22 cellular contexts compared by ENCODE assay signal in the genomic region with DNA sequence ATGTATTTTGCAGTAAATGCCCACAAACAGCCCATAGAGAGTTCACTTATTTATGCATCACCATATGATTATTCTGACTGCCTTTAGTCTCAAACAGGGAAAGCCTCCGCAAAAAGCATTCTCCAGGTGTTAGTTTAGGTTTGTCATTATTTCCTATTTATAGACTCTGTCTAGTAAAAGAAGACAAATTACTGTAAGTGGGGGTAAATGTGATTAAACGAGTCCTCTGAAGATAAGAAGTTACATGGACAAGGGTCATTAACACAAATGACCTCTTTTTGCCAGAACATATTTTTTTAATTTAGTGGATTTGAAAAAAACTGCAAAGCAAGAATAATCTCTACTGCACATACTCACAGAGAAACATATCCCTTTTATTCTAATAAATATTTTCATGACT.
A peak's percentile ranks its signal among the peaks of the same experiment; 100 is the strongest.
DNase-seq lines count a peak whose midpoint lies in the region; ATAC-seq, FAIRE-seq and TF ChIP-seq lines count a peak whose summit lies in the region.
"Had no signal": no experiment of that assay in that cellular context is flagged by ENCODE, and none has a peak within 500 bp of the region (broad histone marks: within the 10 kb centered on the region; RNA-seq: fewer than 3 reads in every experiment).

No MANE protein-coding gene starts in this region.

- no peak for FAIRE-seq in HepG2 (lab: Jason Lieb, UNC)
- FAIRE-seq: GM19239, H1 had no signal

- H3K79me2 ChIP-seq in HepG2 (ENCODE audit: insufficient read depth, low read length), result no peaks in the 10 kb centered on the region

- H3K4me1 ChIP-seq in HepG2 (ENCODE audit: insufficient read depth, low read length), result peaks cover 31% of the 10 kb centered on the region
- H3K4me1 ChIP-seq: BLaER1, Peyer's patch had no signal

- no peaks in the 10 kb centered on the region for H4K20me1 ChIP-seq in HepG2 (ENCODE audit: insufficient read depth, low read length)
- H4K20me1 ChIP-seq: BLaER1 had no signal

- ATAC-seq in SK-N-SH treated with all-trans-retinoic acid at 6 μM for 48 hours (no peak), GM21576 (IDR thresholded peaks at IDR 0.05; ENCODE audit: unreplicated experiment) (no peak), HepG2 (no peak)

- no peak overlapping the region for H2AFZ ChIP-seq in HepG2 (ENCODE audit: low read length)

- H3K9me3 Mint-ChIP-seq in nephron progenitor cell, result no peaks in the 10 kb centered on the region
- H3K9me3 Mint-ChIP-seq: CD4-positive, alpha-beta T cell; T-helper 1 cell treated with Interleukin-12 subunit alpha and Interleukin-12 subunit beta and Interleukin-4 antibody, amounts not matched to agents 30 μg/mL and 1 μg/mL, for 36 hours had no signal

- H3K27me3 ChIP-seq in HepG2 (ENCODE audit: control insufficient read depth in 1 of 2, insufficient read depth in 2 of 2, low read length in 2 of 2), result no peaks in the 10 kb centered on the region
- H3K27me3 ChIP-seq: BLaER1, MG63, Peyer's patch had no signal

- POLR2A ChIA-PET in HepG2 (lab: Yijun Ruan, JAX), result no interaction called here

- no peak overlapping the region for H3K9ac ChIP-seq in HepG2 (ENCODE audit: insufficient read depth, low read depth, low read length)
- H3K9ac ChIP-seq: BLaER1 had no signal

- in situ Hi-C loops in HepG2 (cut with HindIII; ENCODE audit: extremely low pct_ligation_motif_present, low pct_unique_long_range_greater_than_20kb), result no loop called here

- WGBS in HepG2 (ENCODE audit: low lambda C conversion rate), result 74% methylated on average over 2 of the region's 2 CpGs

- H3K4me1 Mint-ChIP-seq in nephron progenitor cell, result peaks cover 61% of the 10 kb centered on the region

- no TSS peak for BruUV-seq in HepG2 (replicated peaks; lab: Mats Ljungman, UMichigan)

- H3K27me3 Mint-ChIP-seq in nephron progenitor cell (ENCODE audit: low read depth, poor library complexity), result peaks cover 3% of the 10 kb centered on the region
- H3K27me3 Mint-ChIP-seq: CD4-positive, alpha-beta T cell had no signal

- no peaks in the 10 kb centered on the region for H3K9me3 ChIP-seq in HepG2 (ENCODE audit: low read length)
- H3K9me3 ChIP-seq: BLaER1, Caco-2, MG63, Peyer's patch had no signal

- no peak overlapping the region for H3K4me2 ChIP-seq in HepG2 (ENCODE audit: low read depth, low read length)
- H3K4me2 ChIP-seq: BLaER1 had no signal

- H3K36me3 ChIP-seq in HepG2 (replicated peaks in 1 of 2; ENCODE audit: control insufficient read depth in 1 of 2, insufficient read depth in 2 of 2, low read length in 2 of 2), result no peaks in the 10 kb centered on the region
- H3K36me3 ChIP-seq: BLaER1, MG63, Peyer's patch had no signal

- intact Hi-C loops in HepG2 (cut with micrococcal nuclease; ENCODE audit: unreplicated experiment), result no loop called here

- no peak overlapping the region for H3K4me3 ChIP-seq in HepG2 (replicated peaks in 1 of 3; ENCODE audit: insufficient read depth in 1 of 3, low read depth in 2 of 3, low read length in 3 of 3)
- H3K4me3 ChIP-seq: BLaER1, MG63, Peyer's patch had no signal

- TF ChIP-seq POLR2A in HepG2 (IDR thresholded peaks at IDR 0.05; ENCODE audit: insufficient read depth in 1 of 2, low read depth in 2 of 2, low read length in 2 of 2), result no peak

- TF ChIP-seq CTCF in nephron progenitor cell (IDR thresholded peaks at IDR 0.05) (no peak), HepG2 (CRISPR knock-in tag; IDR thresholded peaks at IDR 0.05) (no peak)

- no peak for TF ChIP-seq RAD21 in HepG2 (CRISPR knock-in tag; IDR thresholded peaks at IDR 0.05)

- TF ChIP-seq EP300 in HepG2 (IDR thresholded peaks at IDR 0.05; ENCODE audit: low read depth in 2 of 2, low read length in 2 of 2) (no peak), HepG2 (CRISPR knock-in tag; IDR thresholded peaks at IDR 0.05; ENCODE audit: borderline replicate concordance) (no peak)

- CTCF ChIA-PET in HepG2 (lab: Yijun Ruan, JAX; ENCODE audit: low intra/inter-chr PET ratio, low total read pairs), result no interaction called here

- no peak overlapping the region for H3K27ac ChIP-seq in HepG2 (ENCODE audit: extremely low read length, insufficient read depth, low read length)
- H3K27ac ChIP-seq: BLaER1, Peyer's patch had no signal

- peak overlapping the region; percentile 14 for H3K4me3 Mint-ChIP-seq in nephron progenitor cell
- H3K4me3 Mint-ChIP-seq: CD4-positive, alpha-beta T cell; T-helper 1 cell treated with Interleukin-12 subunit alpha and Interleukin-12 subunit beta and Interleukin-4 antibody, amounts not matched to agents 30 μg/mL and 1 μg/mL, for 36 hours had no signal

- DNase-seq in NCI-H146 (lab: John Stamatoyannopoulos, UW), result peak; percentile 37
- peak; percentile 46 for DNase-seq in NCI-H69 (lab: John Stamatoyannopoulos, UW)
- no peak for DNase-seq in nephron progenitor cell
- DNase-seq in HepG2 (ENCODE audit: low spot score), result no peak
- DNase-seq in COLO829 (ENCODE audit: low spot score), result no peak
- DNase-seq: Caco-2; CD4-positive, alpha-beta T cell; DMS153; GDM1; MG63; NCI-H1092; NCI-H1436 treated with DMSO at 0.1 percent for 48 hours; NCI-H2171; NCI-H446; NCI-H526; Peyer's patch had no signal

- H3K27ac Mint-ChIP-seq in nephron progenitor cell, result peak overlapping the region; percentile 84
- H3K27ac Mint-ChIP-seq: CD4-positive, alpha-beta T cell; T-helper 1 cell treated with Interleukin-12 subunit alpha and Interleukin-12 subunit beta and Interleukin-4 antibody, amounts not matched to agents 30 μg/mL and 1 μg/mL, for 36 hours had no signal

- H3K36me3 Mint-ChIP-seq in nephron progenitor cell (ENCODE audit: low read depth), result peaks cover 6% of the 10 kb centered on the region

TF ChIP-seq in SK-N-SH treated with all-trans-retinoic acid at 6 μM for 48 hours, 23 proteins besides CTCF, POLR2A, EP300 and RAD21 (continues in another document):
- TF ChIP-seq, protein P1, sequence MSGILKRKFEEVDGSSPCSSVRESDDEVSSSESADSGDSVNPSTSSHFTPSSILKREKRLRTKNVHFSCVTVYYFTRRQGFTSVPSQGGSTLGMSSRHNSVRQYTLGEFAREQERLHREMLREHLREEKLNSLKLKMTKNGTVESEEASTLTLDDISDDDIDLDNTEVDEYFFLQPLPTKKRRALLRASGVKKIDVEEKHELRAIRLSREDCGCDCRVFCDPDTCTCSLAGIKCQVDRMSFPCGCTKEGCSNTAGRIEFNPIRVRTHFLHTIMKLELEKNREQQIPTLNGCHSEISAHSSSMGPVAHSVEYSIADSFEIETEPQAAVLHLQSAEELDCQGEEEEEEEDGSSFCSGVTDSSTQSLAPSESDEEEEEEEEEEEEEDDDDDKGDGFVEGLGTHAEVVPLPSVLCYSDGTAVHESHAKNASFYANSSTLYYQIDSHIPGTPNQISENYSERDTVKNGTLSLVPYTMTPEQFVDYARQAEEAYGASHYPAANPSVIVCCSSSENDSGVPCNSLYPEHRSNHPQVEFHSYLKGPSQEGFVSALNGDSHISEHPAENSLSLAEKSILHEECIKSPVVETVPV (CRISPR knock-in tag; IDR thresholded peaks at IDR 0.05), result 0 out of 2 replicates have a peak, but pooled peaks have one; percentile 39
- TF ChIP-seq GLIS3 (CRISPR knock-in tag; IDR thresholded peaks at IDR 0.05) (peak; percentile 51; the same call in 1 of the 2 replicates), ZNF565 (CRISPR knock-in tag; conservative IDR thresholded peaks at IDR 0.05; ENCODE audit: low read depth) (no peak), TCF4 (CRISPR knock-in tag; IDR thresholded peaks at IDR 0.05; ENCODE audit: borderline replicate concordance) (peak; percentile 89), ZNF8 (CRISPR knock-in tag; IDR thresholded peaks at IDR 0.05) (no peak), SNAI2 (CRISPR knock-in tag; IDR thresholded peaks at IDR 0.05) (no peak), ISL1 (CRISPR knock-in tag; IDR thresholded peaks at IDR 0.05) (peak; percentile 77), RARB (CRISPR knock-in tag; IDR thresholded peaks at IDR 0.05) (no peak), TOX (CRISPR knock-in tag; IDR thresholded peaks at IDR 0.05; ENCODE audit: borderline replicate concordance) (no peak)

TF ChIP-seq in HepG2, 621 proteins besides CTCF, POLR2A, EP300 and RAD21:
- TF ChIP-seq PHF21A (CRISPR knock-in tag; IDR thresholded peaks at IDR 0.05) (no peak), ZNF562 (CRISPR knock-in tag; IDR thresholded peaks at IDR 0.05; ENCODE audit: borderline replicate concordance) (no peak), SP140L (CRISPR knock-in tag; IDR thresholded peaks at IDR 0.05; ENCODE audit: borderline replicate concordance) (no peak)
- TF ChIP-seq, protein P2, sequence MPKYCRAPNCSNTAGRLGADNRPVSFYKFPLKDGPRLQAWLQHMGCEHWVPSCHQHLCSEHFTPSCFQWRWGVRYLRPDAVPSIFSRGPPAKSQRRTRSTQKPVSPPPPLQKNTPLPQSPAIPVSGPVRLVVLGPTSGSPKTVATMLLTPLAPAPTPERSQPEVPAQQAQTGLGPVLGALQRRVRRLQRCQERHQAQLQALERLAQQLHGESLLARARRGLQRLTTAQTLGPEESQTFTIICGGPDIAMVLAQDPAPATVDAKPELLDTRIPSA (CRISPR knock-in tag; IDR thresholded peaks at IDR 0.05; ENCODE audit: borderline replicate concordance), result no peak
- TF ChIP-seq, protein P3, sequence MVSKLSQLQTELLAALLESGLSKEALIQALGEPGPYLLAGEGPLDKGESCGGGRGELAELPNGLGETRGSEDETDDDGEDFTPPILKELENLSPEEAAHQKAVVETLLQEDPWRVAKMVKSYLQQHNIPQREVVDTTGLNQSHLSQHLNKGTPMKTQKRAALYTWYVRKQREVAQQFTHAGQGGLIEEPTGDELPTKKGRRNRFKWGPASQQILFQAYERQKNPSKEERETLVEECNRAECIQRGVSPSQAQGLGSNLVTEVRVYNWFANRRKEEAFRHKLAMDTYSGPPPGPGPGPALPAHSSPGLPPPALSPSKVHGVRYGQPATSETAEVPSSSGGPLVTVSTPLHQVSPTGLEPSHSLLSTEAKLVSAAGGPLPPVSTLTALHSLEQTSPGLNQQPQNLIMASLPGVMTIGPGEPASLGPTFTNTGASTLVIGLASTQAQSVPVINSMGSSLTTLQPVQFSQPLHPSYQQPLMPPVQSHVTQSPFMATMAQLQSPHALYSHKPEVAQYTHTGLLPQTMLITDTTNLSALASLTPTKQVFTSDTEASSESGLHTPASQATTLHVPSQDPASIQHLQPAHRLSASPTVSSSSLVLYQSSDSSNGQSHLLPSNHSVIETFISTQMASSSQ (IDR thresholded peaks at IDR 0.05; ENCODE audit: low read depth), result no peak
- TF ChIP-seq, protein P3 (CRISPR knock-in tag; IDR thresholded peaks at IDR 0.05; ENCODE audit: borderline replicate concordance), result no peak
TF ChIP-seq in HepG2: peak in this region for 0.

Comparison
In these comparisons a context has a peak if more than half of its experiments do, and no peak if none do; other contexts are left out.
1. DNase-seq: peak in NCI-H146 (single experiment) and NCI-H69 (single experiment); none in nephron progenitor cell (single experiment), HepG2 (single experiment) and COLO829 (single experiment).